ENCODE assay signal across 28 cellular contexts in genomic region chr7:95585426-95585789, GRCh38. TPM values are rescaled to one million over a fixed set of nuclear protein-coding genes. Genes with fewer than 3 reads are reported as not detected.
A peak's percentile ranks its signal among the peaks of the same experiment; 100 is the strongest.
DNase-seq lines count a peak whose midpoint lies in the region; ATAC-seq, FAIRE-seq and TF ChIP-seq lines count a peak whose summit lies in the region.
"Had no signal": no experiment of that assay in that cellular context is flagged by ENCODE, and none has a peak within 500 bp of the region (broad histone marks: within the 10 kb centered on the region; RNA-seq: fewer than 3 reads in every experiment).

No MANE protein-coding gene starts in this region.

- CTCF ChIA-PET in CD8-positive, alpha-beta T cell (lab: Charles Lee): no interaction called here

- ATAC-seq in Right ventricle myocardium inferior (no peak), gastroesophageal sphincter (no peak), gastrocnemius medialis (no peak)
- no peak for ATAC-seq in CD8-positive, alpha-beta T cell

- no peak for FAIRE-seq in D721Med (lab: Jason Lieb, UNC)
- FAIRE-seq: GM12891, H1 had no signal

- H3K27me3 Mint-ChIP-seq in CD8-positive, alpha-beta T cell (ENCODE audit: low read depth): peaks cover 2% of the 10 kb centered on the region
- peaks cover 2% of the 10 kb centered on the region for H3K27me3 Mint-ChIP-seq in glutamatergic neuron (ENCODE audit: unreplicated experiment)
- H3K27me3 Mint-ChIP-seq: CD4-positive, CD25-positive, alpha-beta regulatory T cell had no signal

- DNase-seq in left ventricle myocardium inferior: no peak
- no peak for DNase-seq in Right ventricle myocardium inferior (ENCODE audit: missing footprints)
- no peak for DNase-seq in gastrocnemius medialis
- DNase-seq in uterus: no peak
- no peak for DNase-seq in D721Med (ENCODE audit: insufficient read length, low spot score)
- DNase-seq in CD8-positive, alpha-beta T cell: no peak
- DNase-seq in glutamatergic neuron: no peak
- DNase-seq: 8988T; ACHN; BE2C; CD4-positive, CD25-positive, alpha-beta regulatory T cell; COR-L47; DMS79 treated with DMSO at 0.1 percent for 48 hours; GF-D8; HCEC 1CT; IMR-90; KG1; MM.1S; NCI-H1417; NCI-H1694 treated with DMSO at 0.1 percent for 48 hours; NCI-H2081; NCI-H2227 treated with DMSO at 0.1 percent for 48 hours; NCI-H526 treated with DMSO at 0.1 percent for 48 hours; RPMI8226; SHP77 had no signal

- in situ Hi-C loops in gastrocnemius medialis (cut with MboI; ENCODE audit: low sequenced_read_pairs in 4 of 4): no loop called here

- H3K27me3 ChIP-seq in left ventricle myocardium inferior (ENCODE audit: low read depth): no peaks in the 10 kb centered on the region
- H3K27me3 ChIP-seq in gastroesophageal sphincter: no peaks in the 10 kb centered on the region
- H3K27me3 ChIP-seq in gastrocnemius medialis: no peaks in the 10 kb centered on the region
- H3K27me3 ChIP-seq in uterus: no peaks in the 10 kb centered on the region
- H3K27me3 ChIP-seq in CD8-positive, alpha-beta T cell (ENCODE audit: insufficient read depth, low read length): no peaks in the 10 kb centered on the region
- H3K27me3 ChIP-seq: BE2C had no signal

- H3K36me3 Mint-ChIP-seq in CD8-positive, alpha-beta T cell: no peaks in the 10 kb centered on the region
- H3K36me3 Mint-ChIP-seq in glutamatergic neuron (ENCODE audit: unreplicated experiment): no peaks in the 10 kb centered on the region
- H3K36me3 Mint-ChIP-seq: CD4-positive, CD25-positive, alpha-beta regulatory T cell had no signal

- H3K4me3 Mint-ChIP-seq in CD8-positive, alpha-beta T cell: no peak overlapping the region
- H3K4me3 Mint-ChIP-seq in glutamatergic neuron (ENCODE audit: unreplicated experiment): no peak overlapping the region
- H3K4me3 Mint-ChIP-seq: CD4-positive, CD25-positive, alpha-beta regulatory T cell had no signal

- H3K27ac Mint-ChIP-seq in CD8-positive, alpha-beta T cell: no peak overlapping the region
- no peak overlapping the region for H3K27ac Mint-ChIP-seq in glutamatergic neuron (ENCODE audit: unreplicated experiment)
- H3K27ac Mint-ChIP-seq: CD4-positive, CD25-positive, alpha-beta regulatory T cell had no signal

- no peak for TF ChIP-seq POLR2A in gastroesophageal sphincter (IDR thresholded peaks at IDR 0.05)
- no peak for TF ChIP-seq POLR2A in gastrocnemius medialis (IDR thresholded peaks at IDR 0.05)
- no peak for TF ChIP-seq POLR2A in uterus (IDR thresholded peaks at IDR 0.05)

- no peaks in the 10 kb centered on the region for H3K9me3 Mint-ChIP-seq in CD8-positive, alpha-beta T cell
- H3K9me3 Mint-ChIP-seq in glutamatergic neuron (ENCODE audit: unreplicated experiment): no peaks in the 10 kb centered on the region

- no peak for TF ChIP-seq EP300 in gastroesophageal sphincter (IDR thresholded peaks at IDR 0.05)

- H3K4me3 ChIP-seq in left ventricle myocardium inferior: no peak overlapping the region
- H3K4me3 ChIP-seq in gastroesophageal sphincter: no peak overlapping the region
- peak overlapping the region in 1 of 4 donors; percentile 94 for H3K4me3 ChIP-seq in gastrocnemius medialis
- no peak overlapping the region for H3K4me3 ChIP-seq in uterus
- H3K4me3 ChIP-seq in CD8-positive, alpha-beta T cell (ENCODE audit: low read depth, low read length): no peak overlapping the region

- no peak for TF ChIP-seq CTCF in left ventricle myocardium inferior (IDR thresholded peaks at IDR 0.05; ENCODE audit: borderline replicate concordance)
- no peak for TF ChIP-seq CTCF in gastroesophageal sphincter (IDR thresholded peaks at IDR 0.05)
- no peak for TF ChIP-seq CTCF in gastrocnemius medialis (IDR thresholded peaks at IDR 0.05 in 4 of 5, conservative IDR thresholded peaks at IDR 0.05 in 1 of 5)
- TF ChIP-seq CTCF in uterus (IDR thresholded peaks at IDR 0.05): no peak
- TF ChIP-seq CTCF in D721Med (IDR thresholded peaks at IDR 0.05; ENCODE audit: insufficient read depth, missing control alignments): no peak
- TF ChIP-seq CTCF in CD8-positive, alpha-beta T cell (IDR thresholded peaks at IDR 0.05): no peak
- TF ChIP-seq CTCF in glutamatergic neuron (IDR thresholded peaks at IDR 0.05; ENCODE audit: partially characterized antibody, unreplicated experiment): no peak

- peaks cover 59% of the 10 kb centered on the region for H3K4me1 ChIP-seq in left ventricle myocardium inferior
- H3K4me1 ChIP-seq in gastroesophageal sphincter: peaks cover 21 to 66% (median 28%) of the 10 kb centered on the region in 3 donors
- peaks cover 6 to 27% of the 10 kb centered on the region in 2 donors for H3K4me1 ChIP-seq in gastrocnemius medialis
- peaks cover 0 to 6% of the 10 kb centered on the region in 2 donors for H3K4me1 ChIP-seq in uterus
- H3K4me1 ChIP-seq in CD8-positive, alpha-beta T cell (ENCODE audit: insufficient read depth, low read length): no peaks in the 10 kb centered on the region
- H3K4me1 ChIP-seq: BE2C had no signal

- intact Hi-C loops in left ventricle myocardium inferior (cut with micrococcal nuclease): no loop called here
- intact Hi-C loops in Right ventricle myocardium inferior (cut with DNase I): no loop called here
- intact Hi-C loops in gastrocnemius medialis (cut with DNase I; ENCODE audit: low total_unique reads): no loop called here
- intact Hi-C loops in uterus (cut with DNase I; ENCODE audit: low total_unique reads): no loop called here
- intact Hi-C loops in CD8-positive, alpha-beta T cell (cut with DNase I, micrococcal nuclease): no loop called here

- WGBS in gastroesophageal sphincter (ENCODE audit: low coverage in 1 of 2), 2 donors: 73 to 85% methylated on average over 2 to 3 of the region's 3 CpGs

- H3K4me1 Mint-ChIP-seq in CD8-positive, alpha-beta T cell (ENCODE audit: low read depth): no peaks in the 10 kb centered on the region
- H3K4me1 Mint-ChIP-seq in glutamatergic neuron (ENCODE audit: low read depth, unreplicated experiment): peaks cover 11% of the 10 kb centered on the region
- H3K4me1 Mint-ChIP-seq: CD4-positive, CD25-positive, alpha-beta regulatory T cell had no signal

- POLR2A ChIA-PET in CD8-positive, alpha-beta T cell (lab: Charles Lee): no interaction called here

- H3K27ac ChIP-seq in left ventricle myocardium inferior (replicated peaks): peak overlapping the region; percentile 37
- peak overlapping the region; percentile 29 to 99 (median 78) for H3K27ac ChIP-seq in gastroesophageal sphincter
- peak overlapping the region; percentile 51 to 97 (median 84) for H3K27ac ChIP-seq in gastrocnemius medialis
- H3K27ac ChIP-seq in uterus: peak overlapping the region; percentile 9 to 22
- H3K27ac ChIP-seq in CD8-positive, alpha-beta T cell (ENCODE audit: low read depth, low read length): no peak overlapping the region

- H3K36me3 ChIP-seq in left ventricle myocardium inferior: peaks cover 75% of the 10 kb centered on the region
- H3K36me3 ChIP-seq in gastroesophageal sphincter: peaks cover 29 to 78% of the 10 kb centered on the region in 2 donors
- peaks cover 8 to 65% of the 10 kb centered on the region in 2 donors for H3K36me3 ChIP-seq in gastrocnemius medialis
- H3K36me3 ChIP-seq in uterus: no peaks in the 10 kb centered on the region
- no peaks in the 10 kb centered on the region for H3K36me3 ChIP-seq in CD8-positive, alpha-beta T cell (ENCODE audit: insufficient read depth, low read length)
- H3K36me3 ChIP-seq: BE2C had no signal

- H3K9me3 ChIP-seq in left ventricle myocardium inferior (replicated peaks): no peaks in the 10 kb centered on the region
- no peaks in the 10 kb centered on the region for H3K9me3 ChIP-seq in gastroesophageal sphincter
- H3K9me3 ChIP-seq in gastrocnemius medialis: no peaks in the 10 kb centered on the region
- no peaks in the 10 kb centered on the region for H3K9me3 ChIP-seq in uterus
- H3K9me3 ChIP-seq in CD8-positive, alpha-beta T cell (ENCODE audit: low read length): no peaks in the 10 kb centered on the region
- H3K9me3 ChIP-seq: BE2C had no signal

RNA-seq across cellular contexts. Expression of gene PDK4, which starts 10.9 kb away (rescaled TPM):
- total RNA-seq in left ventricle myocardium inferior (325 TPM), Right ventricle myocardium inferior (431 TPM), gastroesophageal sphincter (100 to 1,000 TPM; 208 to 842 (median 506) TPM), gastrocnemius medialis (1,000 to 10,000 TPM; 2,371 to 5,827 (median 4,654) TPM), uterus (100 to 1,000 TPM in 3 of 4 donors, 10 to 100 TPM in 1; 12.0 to 509 (median 177) TPM), glutamatergic neuron (ENCODE audit: unreplicated experiment) (not detected)
- total RNA-seq in CD8-positive, alpha-beta T cell: not detected
- total RNA-seq: CD4-positive, CD25-positive, alpha-beta regulatory T cell had no signal

Comparison
In these comparisons a context has a peak if more than half of its experiments do, and no peak if none do; other contexts are left out.
1. RNA of gene PDK4, which starts 10.9 kb away (total RNA-seq): 2,371 to 5,827 TPM in gastrocnemius medialis, 208 to 842 TPM in gastroesophageal sphincter, 431 TPM in Right ventricle myocardium inferior (single experiment), 325 TPM in left ventricle myocardium inferior (single experiment) and 12.0 to 509 TPM in uterus; not detected in CD8-positive, alpha-beta T cell and not detected in glutamatergic neuron (single experiment); every median in the first group is over 10 times any median in the second.